17 cellular contexts compared by ENCODE assay signal in the genomic region with DNA sequence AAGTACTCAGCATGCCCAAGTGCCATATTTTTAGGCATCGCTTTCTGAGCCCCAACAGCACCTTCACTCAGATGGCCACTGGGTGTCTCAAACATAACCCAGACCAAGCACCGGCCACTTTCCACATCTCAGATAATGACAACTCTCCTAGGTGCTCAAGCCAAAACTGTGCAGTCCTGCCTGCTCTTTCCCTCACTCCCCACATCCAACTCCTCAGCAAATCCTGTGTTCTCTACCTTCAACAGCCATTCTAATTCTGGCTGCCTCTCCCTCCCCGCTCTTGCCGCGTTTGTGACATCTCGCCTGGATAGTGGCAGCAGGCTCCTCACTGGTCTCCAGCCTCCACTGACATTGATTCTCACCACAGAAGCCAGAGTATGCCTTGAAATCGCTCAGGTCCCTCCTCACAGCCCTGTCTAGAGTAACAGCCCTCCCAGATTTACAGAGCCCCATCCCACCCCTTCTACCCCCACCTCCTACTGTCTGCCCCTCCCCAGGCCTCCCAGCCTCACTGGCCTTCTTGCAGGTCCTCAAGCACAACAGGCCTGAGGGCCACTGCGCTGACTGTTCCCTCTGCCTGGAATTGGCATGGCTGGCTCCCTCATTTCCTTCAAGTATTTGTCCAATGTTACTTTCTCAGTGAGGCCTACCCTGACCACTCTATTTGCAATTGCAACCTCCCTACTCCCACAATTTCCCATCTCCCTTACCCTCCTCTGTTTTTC. TPM values are rescaled to one million over a fixed set of nuclear protein-coding genes. Genes with fewer than 3 reads are reported as not detected.
DNase-seq lines count a peak whose midpoint lies in the region; ATAC-seq, FAIRE-seq and TF ChIP-seq lines count a peak whose summit lies in the region.
"Had no signal": no experiment of that assay in that cellular context is flagged by ENCODE, and none has a peak within 500 bp of the region (broad histone marks: within the 10 kb centered on the region; RNA-seq: fewer than 3 reads in every experiment).

No MANE protein-coding gene starts in this region.

- no peak overlapping the region for H3K9ac ChIP-seq in HepG2 (ENCODE audit: insufficient read depth, low read depth, low read length)

- TF ChIP-seq POLR2A in GM12891 (IDR thresholded peaks at IDR 0.05; ENCODE audit: low read depth, low read length) (no peak), HepG2 (IDR thresholded peaks at IDR 0.05; ENCODE audit: insufficient read depth in 1 of 2, low read depth in 2 of 2, low read length in 2 of 2) (no peak)

- TF ChIP-seq RAD21 in HepG2 (CRISPR knock-in tag; IDR thresholded peaks at IDR 0.05) = no peak

- H3K4me1 ChIP-seq in CD4-positive, CD25-positive, alpha-beta regulatory T cell (ENCODE audit: control insufficient read depth, insufficient read depth, low read length, poor library complexity, severe bottlenecking) = peaks cover 56% of the 10 kb centered on the region
- H3K4me1 ChIP-seq in HepG2 (ENCODE audit: insufficient read depth, low read length) (peaks cover 36% of the 10 kb centered on the region), small intestine (ENCODE audit: control insufficient read depth in 2 of 2, insufficient read depth in 1 of 2, low read depth in 1 of 2, low read length in 1 of 2) (peaks cover 0 to 3% of the 10 kb centered on the region in 2 donors)

- no peak overlapping the region for H3K27ac ChIP-seq in CD4-positive, CD25-positive, alpha-beta regulatory T cell (ENCODE audit: insufficient read depth, low read length, poor library complexity, severe bottlenecking)
- H3K27ac ChIP-seq in HepG2 (ENCODE audit: extremely low read length, insufficient read depth, low read length) (no peak overlapping the region), small intestine (ENCODE audit: low read depth in 1 of 2, low read length in 1 of 2) (no peak overlapping the region)
- H3K27ac ChIP-seq: suprapubic skin had no signal

- H3K27me3 ChIP-seq in CD4-positive, CD25-positive, alpha-beta regulatory T cell (ENCODE audit: control insufficient read depth, insufficient read depth, low read length) = no peaks in the 10 kb centered on the region
- H3K27me3 ChIP-seq in HepG2 (ENCODE audit: control insufficient read depth in 1 of 2, insufficient read depth in 2 of 2, low read length in 2 of 2) = no peaks in the 10 kb centered on the region; a peak in 1 of 5 replicates
- H3K27me3 ChIP-seq in small intestine (ENCODE audit: control insufficient read depth in 2 of 2, insufficient read depth in 2 of 2, low read length in 2 of 2) = no peaks in the 10 kb centered on the region
- H3K27me3 ChIP-seq: ovary, suprapubic skin had no signal

- H3K36me3 ChIP-seq in CD4-positive, CD25-positive, alpha-beta regulatory T cell (ENCODE audit: control insufficient read depth, insufficient read depth, low read length) = no peaks in the 10 kb centered on the region
- H3K36me3 ChIP-seq in HepG2 (replicated peaks in 1 of 2; ENCODE audit: control insufficient read depth in 1 of 2, insufficient read depth in 2 of 2, low read length in 2 of 2) = no peaks in the 10 kb centered on the region; a peak in 1 of 5 replicates
- H3K36me3 ChIP-seq in small intestine (ENCODE audit: control insufficient read depth in 2 of 2, insufficient read depth in 2 of 2, low read length in 2 of 2) = no peaks in the 10 kb centered on the region
- H3K36me3 ChIP-seq: ovary had no signal

- CTCF ChIA-PET in HepG2 (lab: Yijun Ruan, JAX; ENCODE audit: low intra/inter-chr PET ratio, low total read pairs) = no interaction called here

- H3K9me3 Mint-ChIP-seq in CD4-positive, CD25-positive, alpha-beta regulatory T cell = no peaks in the 10 kb centered on the region

- in situ Hi-C loops in HepG2 (cut with HindIII; ENCODE audit: extremely low pct_ligation_motif_present, low pct_unique_long_range_greater_than_20kb) = loop anchor here (5.0 kb wide), 1 partner anchor 105 kb away; the partner anchor contains the start of gene SEPTIN3

- no peaks in the 10 kb centered on the region for H3K27me3 Mint-ChIP-seq in CD4-positive, CD25-positive, alpha-beta regulatory T cell

- peak overlapping the region in 2 of 3 donors; percentile 48 to 68 for H3K27ac Mint-ChIP-seq in CD4-positive, CD25-positive, alpha-beta regulatory T cell

- TF ChIP-seq EP300 in HepG2 (IDR thresholded peaks at IDR 0.05; ENCODE audit: low read depth in 2 of 2, low read length in 2 of 2) = no peak
- TF ChIP-seq EP300 in HepG2 (CRISPR knock-in tag; IDR thresholded peaks at IDR 0.05; ENCODE audit: borderline replicate concordance) = no peak

- H3K4me3 ChIP-seq in CD4-positive, CD25-positive, alpha-beta regulatory T cell (ENCODE audit: low read depth, low read length) = no peak overlapping the region
- H3K4me3 ChIP-seq in HepG2 (replicated peaks in 1 of 3; ENCODE audit: insufficient read depth in 1 of 3, low read depth in 2 of 3, low read length in 3 of 3) (no peak overlapping the region), small intestine (ENCODE audit: low read depth in 1 of 2, low read length in 2 of 2) (no peak overlapping the region)

- peak; percentile 24; the same call in 1 of the 2 replicates for TF ChIP-seq CTCF in HepG2 (CRISPR knock-in tag; IDR thresholded peaks at IDR 0.05)

- peaks cover 0 to 51% (median 26%) of the 10 kb centered on the region in 4 donors for H3K4me1 Mint-ChIP-seq in CD4-positive, CD25-positive, alpha-beta regulatory T cell

- no peaks in the 10 kb centered on the region for H3K79me2 ChIP-seq in HepG2 (ENCODE audit: insufficient read depth, low read length)

- POLR2A ChIA-PET in HepG2 (lab: Yijun Ruan, JAX) = no interaction called here

- no peak overlapping the region for H2AFZ ChIP-seq in HepG2 (ENCODE audit: low read length)

- ATAC-seq in CD4-positive, CD25-positive, alpha-beta regulatory T cell (ENCODE audit: low read depth in 2 of 2) = no peak
- ATAC-seq in HepG2 = no peak
- ATAC-seq: Panc1 had no signal

- BruUV-seq in HepG2 (replicated peaks; lab: Mats Ljungman, UMichigan) = no TSS peak

- no peaks in the 10 kb centered on the region for H3K36me3 Mint-ChIP-seq in CD4-positive, CD25-positive, alpha-beta regulatory T cell

- H4K20me1 ChIP-seq in HepG2 (ENCODE audit: insufficient read depth, low read length) = no peaks in the 10 kb centered on the region

- 36% methylated on average over 7 of the region's 8 CpGs for WGBS in HepG2 (ENCODE audit: low lambda C conversion rate)
- WGBS in small intestine, 3 donors = 85 to 96% (median 91%) methylated on average over 8 of the region's 8 CpGs

- FAIRE-seq in GM12891 (lab: Jason Lieb, UNC) (peak; percentile 23), HepG2 (lab: Jason Lieb, UNC) (peak; percentile 40), small intestine (lab: Jason Lieb, UNC) (no peak)
- FAIRE-seq: D721Med, GM18507, keratinocyte had no signal

- intact Hi-C loops in HepG2 (cut with micrococcal nuclease; ENCODE audit: unreplicated experiment) = no loop called here

- peak overlapping the region; percentile 70 to 90 (median 74) for H3K4me3 Mint-ChIP-seq in CD4-positive, CD25-positive, alpha-beta regulatory T cell

- DNase-seq in CD4-positive, CD25-positive, alpha-beta regulatory T cell = no peak
- DNase-seq in GM12891 (ENCODE audit: insufficient read length, low spot score) (no peak), HepG2 (ENCODE audit: low spot score) (no peak), SW480 (ENCODE audit: low spot score) (no peak), NCI-H2171 (lab: John Stamatoyannopoulos, UW) (no peak), small intestine (no peak), NCI-H446 treated with DMSO at 0.1 percent for 48 hours (lab: John Stamatoyannopoulos, UW) (no peak)
- DNase-seq in activated CD8-positive, alpha-beta memory T cell treated with anti-CD3 and anti-CD28 coated beads, Interleukin-2, amount 50 U/mL, for 48 hours = peak; percentile 52
- DNase-seq: activated CD4-positive, CD25-positive, alpha-beta regulatory T cell treated with anti-CD3 and anti-CD28 coated beads, Interleukin-2, amount 50 U/mL, for 72 hours; NCI-H2171 treated with DMSO at 0.1 percent for 48 hours; stimulated activated CD4-positive, alpha-beta T cell treated with anti-CD3 and anti-CD28 coated beads, Interleukin-4, amount 100 ng/mL, for 4 hours had no signal

- H3K9me3 ChIP-seq in CD4-positive, CD25-positive, alpha-beta regulatory T cell (ENCODE audit: control insufficient read depth in 2 of 2, low read length in 2 of 2) = no peaks in the 10 kb centered on the region
- H3K9me3 ChIP-seq in HepG2 (ENCODE audit: low read length) (no peaks in the 10 kb centered on the region), small intestine (ENCODE audit: control insufficient read depth, low read depth) (no peaks in the 10 kb centered on the region)
- H3K9me3 ChIP-seq: ovary, suprapubic skin had no signal

- H3K4me2 ChIP-seq in HepG2 (ENCODE audit: low read depth, low read length) = peak overlapping the region; percentile 58; the same call in 1 of the 2 replicates

RNA-seq across cellular contexts. Expression of gene PHETA2, which starts 1.3 kb away (rescaled TPM):
- 1.8 TPM for total RNA-seq in CD4-positive, CD25-positive, alpha-beta regulatory T cell
- polyA plus RNA-seq in CD4-positive, CD25-positive, alpha-beta regulatory T cell = 1 to 10 TPM; 1.5 to 2.6 (median 2.1) TPM
- polyA plus RNA-seq in GM12891 (2012; ENCODE audit: low read depth, missing spikeins) = 0.85 TPM
- 0.07 TPM in 1 of 2 replicates, not detected in the other for total RNA-seq in HepG2 (2016; rRNA removed; fragmentation: Illumina TruSeq; extraction: Trizol)
- not detected in 2 replicates for total RNA-seq in HepG2 (2016; cell fraction: cytosol; rRNA removed; fragmentation: Illumina TruSeq; extraction: Trizol; ENCODE audit: low read depth)
- total RNA-seq in HepG2 (2016; cell fraction: insoluble cytoplasmic fraction; rRNA removed; fragmentation: Illumina TruSeq; extraction: Trizol) = not detected in 2 replicates
- not detected in 2 replicates for total RNA-seq in HepG2 (2016; cell fraction: membrane; rRNA removed; fragmentation: Illumina TruSeq; extraction: Trizol)
- not detected in 2 replicates for total RNA-seq in HepG2 (2016; cell fraction: nucleus; rRNA removed; fragmentation: Illumina TruSeq; extraction: Trizol)
- polyA plus RNA-seq in HepG2 (2011; rRNA removed) (not detected in 2 replicates), small intestine (1 to 10 TPM; 4.9 to 9.6 (median 8.9) TPM)
- not detected in 2 replicates for polyA plus RNA-seq in HepG2 (2011; cell fraction: cytosol; rRNA removed)
- polyA plus RNA-seq in HepG2 (2011; cell fraction: nucleus; rRNA removed) = 0.05 and 0.08 TPM in 2 replicates
- polyA plus RNA-seq in HepG2 (2012) = 0.07 TPM in 1 of 2 replicates, not detected in the other
- not detected in 2 replicates for polyA plus RNA-seq in HepG2 (2016; cell fraction: cytosol; fragmentation: Illumina TruSeq; extraction: Trizol; ENCODE audit: low read depth)
- not detected in 2 replicates for polyA plus RNA-seq in HepG2 (2016; cell fraction: insoluble cytoplasmic fraction; fragmentation: Illumina TruSeq; extraction: Trizol; ENCODE audit: low read depth)
- not detected in 2 replicates for polyA plus RNA-seq in HepG2 (2016; cell fraction: membrane; fragmentation: Illumina TruSeq; extraction: Trizol; ENCODE audit: low read depth)
- polyA plus RNA-seq in HepG2 (2016; cell fraction: nucleus; fragmentation: Illumina TruSeq; extraction: Trizol; ENCODE audit: insufficient read depth, low read depth) = not detected in 2 replicates
- 4.0 TPM in 1 of 2 replicates, not detected in the other for polyA minus RNA-seq in HepG2 (2011; rRNA and poly(A)+ RNA removed; ENCODE audit: low replicate concordance)
- not detected in 2 replicates for polyA minus RNA-seq in HepG2 (2011; cell fraction: cytosol; rRNA and poly(A)+ RNA removed)
- 0.25 and 0.39 TPM in 2 replicates for polyA minus RNA-seq in HepG2 (2011; cell fraction: nucleus; rRNA and poly(A)+ RNA removed)

RNA-seq across cellular contexts. Expression of gene NAGA, which starts 2.2 kb away (rescaled TPM):
- total RNA-seq in CD4-positive, CD25-positive, alpha-beta regulatory T cell = 12.7 TPM
- polyA plus RNA-seq in CD4-positive, CD25-positive, alpha-beta regulatory T cell = 10 to 100 TPM; 17.9 to 29.0 (median 26.0) TPM
- 13.8 TPM for polyA plus RNA-seq in GM12891 (2012; ENCODE audit: low read depth, missing spikeins)
- 9.1 and 15.1 TPM in 2 replicates for total RNA-seq in HepG2 (2016; rRNA removed; fragmentation: Illumina TruSeq; extraction: Trizol)
- total RNA-seq in HepG2 (2016; cell fraction: cytosol; rRNA removed; fragmentation: Illumina TruSeq; extraction: Trizol; ENCODE audit: low read depth) = 1.9 and 2.2 TPM in 2 replicates
- total RNA-seq in HepG2 (2016; cell fraction: insoluble cytoplasmic fraction; rRNA removed; fragmentation: Illumina TruSeq; extraction: Trizol) = 8.3 and 15.3 TPM in 2 replicates
- total RNA-seq in HepG2 (2016; cell fraction: membrane; rRNA removed; fragmentation: Illumina TruSeq; extraction: Trizol) = 6.5 and 6.8 TPM in 2 replicates
- total RNA-seq in HepG2 (2016; cell fraction: nucleus; rRNA removed; fragmentation: Illumina TruSeq; extraction: Trizol) = 11.0 and 13.5 TPM in 2 replicates
- 23.4 and 25.7 TPM in 2 replicates for polyA plus RNA-seq in HepG2 (2011; rRNA removed)
- polyA plus RNA-seq in HepG2 (2011; cell fraction: cytosol; rRNA removed) = 17.5 and 21.7 TPM in 2 replicates
- polyA plus RNA-seq in HepG2 (2011; cell fraction: nucleus; rRNA removed) = 14.8 and 15.8 TPM in 2 replicates
- 13.6 and 14.8 TPM in 2 replicates for polyA plus RNA-seq in HepG2 (2012)
- polyA plus RNA-seq in HepG2 (2016; cell fraction: cytosol; fragmentation: Illumina TruSeq; extraction: Trizol; ENCODE audit: low read depth) = 2.2 and 3.3 TPM in 2 replicates
- 8.7 and 9.7 TPM in 2 replicates for polyA plus RNA-seq in HepG2 (2016; cell fraction: insoluble cytoplasmic fraction; fragmentation: Illumina TruSeq; extraction: Trizol; ENCODE audit: low read depth)
- 5.7 and 7.6 TPM in 2 replicates for polyA plus RNA-seq in HepG2 (2016; cell fraction: membrane; fragmentation: Illumina TruSeq; extraction: Trizol; ENCODE audit: low read depth)
- 18.7 and 20.1 TPM in 2 replicates for polyA plus RNA-seq in HepG2 (2016; cell fraction: nucleus; fragmentation: Illumina TruSeq; extraction: Trizol; ENCODE audit: insufficient read depth, low read depth)
- 47.7 and 73.3 TPM in 2 replicates for polyA minus RNA-seq in HepG2 (2011; rRNA and poly(A)+ RNA removed; ENCODE audit: low replicate concordance)
- polyA minus RNA-seq in HepG2 (2011; cell fraction: cytosol; rRNA and poly(A)+ RNA removed) = 10.8 and 14.8 TPM in 2 replicates
- polyA minus RNA-seq in HepG2 (2011; cell fraction: nucleus; rRNA and poly(A)+ RNA removed) = 8.0 and 9.1 TPM in 2 replicates
- polyA plus RNA-seq in small intestine = 10 to 100 TPM in 2 of 3 donors, 1 to 10 TPM in 1; 8.7 to 19.9 (median 14.3) TPM

RNA-seq across cellular contexts. Expression of gene SMDT1, which starts 6.7 kb away (rescaled TPM):
- 77.0 TPM for total RNA-seq in CD4-positive, CD25-positive, alpha-beta regulatory T cell
- polyA plus RNA-seq in CD4-positive, CD25-positive, alpha-beta regulatory T cell = 100 to 1,000 TPM; 114 to 263 (median 154) TPM
- polyA plus RNA-seq in GM12891 (2012; ENCODE audit: low read depth, missing spikeins) = 125 TPM
- total RNA-seq in HepG2 (2016; rRNA removed; fragmentation: Illumina TruSeq; extraction: Trizol) = 8.3 and 13.3 TPM in 2 replicates
- total RNA-seq in HepG2 (2016; cell fraction: cytosol; rRNA removed; fragmentation: Illumina TruSeq; extraction: Trizol; ENCODE audit: low read depth) = 5.6 and 7.0 TPM in 2 replicates
- 6.8 and 9.3 TPM in 2 replicates for total RNA-seq in HepG2 (2016; cell fraction: insoluble cytoplasmic fraction; rRNA removed; fragmentation: Illumina TruSeq; extraction: Trizol)
- 17.0 and 23.0 TPM in 2 replicates for total RNA-seq in HepG2 (2016; cell fraction: membrane; rRNA removed; fragmentation: Illumina TruSeq; extraction: Trizol)
- 5.7 and 6.8 TPM in 2 replicates for total RNA-seq in HepG2 (2016; cell fraction: nucleus; rRNA removed; fragmentation: Illumina TruSeq; extraction: Trizol)
- polyA plus RNA-seq in HepG2 (2011; rRNA removed) (26.6 and 32.8 TPM in 2 replicates), small intestine (100 to 1,000 TPM; 103 to 304 (median 164) TPM)
- polyA plus RNA-seq in HepG2 (2011; cell fraction: cytosol; rRNA removed) = 47.7 and 50.1 TPM in 2 replicates
- 14.7 and 19.6 TPM in 2 replicates for polyA plus RNA-seq in HepG2 (2011; cell fraction: nucleus; rRNA removed)
- 71.3 and 72.4 TPM in 2 replicates for polyA plus RNA-seq in HepG2 (2012)
- polyA plus RNA-seq in HepG2 (2016; cell fraction: cytosol; fragmentation: Illumina TruSeq; extraction: Trizol; ENCODE audit: low read depth) = 125 and 160 TPM in 2 replicates
- polyA plus RNA-seq in HepG2 (2016; cell fraction: insoluble cytoplasmic fraction; fragmentation: Illumina TruSeq; extraction: Trizol; ENCODE audit: low read depth) = 51.2 and 59.0 TPM in 2 replicates
- polyA plus RNA-seq in HepG2 (2016; cell fraction: membrane; fragmentation: Illumina TruSeq; extraction: Trizol; ENCODE audit: low read depth) = 114 and 133 TPM in 2 replicates
- 38.0 and 39.5 TPM in 2 replicates for polyA plus RNA-seq in HepG2 (2016; cell fraction: nucleus; fragmentation: Illumina TruSeq; extraction: Trizol; ENCODE audit: insufficient read depth, low read depth)
- polyA minus RNA-seq in HepG2 (2011; rRNA and poly(A)+ RNA removed; ENCODE audit: low replicate concordance) = 9.6 and 10.3 TPM in 2 replicates
- 9.8 and 10.2 TPM in 2 replicates for polyA minus RNA-seq in HepG2 (2011; cell fraction: cytosol; rRNA and poly(A)+ RNA removed)
- 8.1 and 15.5 TPM in 2 replicates for polyA minus RNA-seq in HepG2 (2011; cell fraction: nucleus; rRNA and poly(A)+ RNA removed)

RNA-seq across cellular contexts. Expression of gene NDUFA6, which starts 17.8 kb away (rescaled TPM):
- total RNA-seq in CD4-positive, CD25-positive, alpha-beta regulatory T cell = 60.2 TPM
- 100 to 1,000 TPM; 143 to 216 (median 165) TPM for polyA plus RNA-seq in CD4-positive, CD25-positive, alpha-beta regulatory T cell
- 112 TPM for polyA plus RNA-seq in GM12891 (2012; ENCODE audit: low read depth, missing spikeins)
- 87.8 and 107 TPM in 2 replicates for total RNA-seq in HepG2 (2016; rRNA removed; fragmentation: Illumina TruSeq; extraction: Trizol)
- 30.3 and 32.0 TPM in 2 replicates for total RNA-seq in HepG2 (2016; cell fraction: cytosol; rRNA removed; fragmentation: Illumina TruSeq; extraction: Trizol; ENCODE audit: low read depth)
- 97.5 and 126 TPM in 2 replicates for total RNA-seq in HepG2 (2016; cell fraction: insoluble cytoplasmic fraction; rRNA removed; fragmentation: Illumina TruSeq; extraction: Trizol)
- 35.9 and 38.9 TPM in 2 replicates for total RNA-seq in HepG2 (2016; cell fraction: membrane; rRNA removed; fragmentation: Illumina TruSeq; extraction: Trizol)
- total RNA-seq in HepG2 (2016; cell fraction: nucleus; rRNA removed; fragmentation: Illumina TruSeq; extraction: Trizol) = 42.2 and 49.2 TPM in 2 replicates
- 64.4 and 68.5 TPM in 2 replicates for polyA plus RNA-seq in HepG2 (2011; rRNA removed)
- polyA plus RNA-seq in HepG2 (2011; cell fraction: cytosol; rRNA removed) = 57.0 and 63.1 TPM in 2 replicates
- polyA plus RNA-seq in HepG2 (2011; cell fraction: nucleus; rRNA removed) = 12.8 and 16.1 TPM in 2 replicates
- 89.3 and 94.8 TPM in 2 replicates for polyA plus RNA-seq in HepG2 (2012)
- polyA plus RNA-seq in HepG2 (2016; cell fraction: cytosol; fragmentation: Illumina TruSeq; extraction: Trizol; ENCODE audit: low read depth) = 38.8 and 39.9 TPM in 2 replicates
- 148 TPM in 2 replicates for polyA plus RNA-seq in HepG2 (2016; cell fraction: insoluble cytoplasmic fraction; fragmentation: Illumina TruSeq; extraction: Trizol; ENCODE audit: low read depth)
- 33.5 and 37.6 TPM in 2 replicates for polyA plus RNA-seq in HepG2 (2016; cell fraction: membrane; fragmentation: Illumina TruSeq; extraction: Trizol; ENCODE audit: low read depth)
- 91.1 and 93.0 TPM in 2 replicates for polyA plus RNA-seq in HepG2 (2016; cell fraction: nucleus; fragmentation: Illumina TruSeq; extraction: Trizol; ENCODE audit: insufficient read depth, low read depth)
- 16.6 and 26.0 TPM in 2 replicates for polyA minus RNA-seq in HepG2 (2011; rRNA and poly(A)+ RNA removed; ENCODE audit: low replicate concordance)
- polyA minus RNA-seq in HepG2 (2011; cell fraction: cytosol; rRNA and poly(A)+ RNA removed) = 16.4 and 21.7 TPM in 2 replicates
- polyA minus RNA-seq in HepG2 (2011; cell fraction: nucleus; rRNA and poly(A)+ RNA removed) = 16.2 and 17.2 TPM in 2 replicates
- 100 to 1,000 TPM; 128 to 258 (median 174) TPM for polyA plus RNA-seq in small intestine

RNA-seq across cellular contexts. Expression of gene CYP2D6, which starts 57.8 kb away (rescaled TPM):
- total RNA-seq in CD4-positive, CD25-positive, alpha-beta regulatory T cell = 9.0 TPM
- under 1 TPM in 2 of 4 donors, not detected in 2; 0.17 to 0.26 TPM for polyA plus RNA-seq in CD4-positive, CD25-positive, alpha-beta regulatory T cell
- 1.1 TPM for polyA plus RNA-seq in GM12891 (2012; ENCODE audit: low read depth, missing spikeins)
- total RNA-seq in HepG2 (2016; rRNA removed; fragmentation: Illumina TruSeq; extraction: Trizol) = 0.18 and 1.0 TPM in 2 replicates
- total RNA-seq in HepG2 (2016; cell fraction: cytosol; rRNA removed; fragmentation: Illumina TruSeq; extraction: Trizol; ENCODE audit: low read depth) = 0.53 and 0.61 TPM in 2 replicates
- total RNA-seq in HepG2 (2016; cell fraction: insoluble cytoplasmic fraction; rRNA removed; fragmentation: Illumina TruSeq; extraction: Trizol) = 0.22 and 1.2 TPM in 2 replicates
- total RNA-seq in HepG2 (2016; cell fraction: membrane; rRNA removed; fragmentation: Illumina TruSeq; extraction: Trizol) = 0.45 and 0.49 TPM in 2 replicates
- 2.1 TPM in 2 replicates for total RNA-seq in HepG2 (2016; cell fraction: nucleus; rRNA removed; fragmentation: Illumina TruSeq; extraction: Trizol)
- polyA plus RNA-seq in HepG2 (2011; rRNA removed) (3.7 and 4.4 TPM in 2 replicates), small intestine (100 to 1,000 TPM in 1 of 3 donors, 10 to 100 TPM in 1, 1 to 10 TPM in 1; 5.8 to 172 (median 38.1) TPM)
- 1.6 and 2.3 TPM in 2 replicates for polyA plus RNA-seq in HepG2 (2011; cell fraction: cytosol; rRNA removed)
- polyA plus RNA-seq in HepG2 (2011; cell fraction: nucleus; rRNA removed) = 30.3 and 32.1 TPM in 2 replicates
- 1.9 and 2.5 TPM in 2 replicates for polyA plus RNA-seq in HepG2 (2012)
- 0.15 and 0.16 TPM in 2 replicates for polyA plus RNA-seq in HepG2 (2016; cell fraction: cytosol; fragmentation: Illumina TruSeq; extraction: Trizol; ENCODE audit: low read depth)
- polyA plus RNA-seq in HepG2 (2016; cell fraction: insoluble cytoplasmic fraction; fragmentation: Illumina TruSeq; extraction: Trizol; ENCODE audit: low read depth) = 0.16 and 0.46 TPM in 2 replicates
- 0.27 and 0.41 TPM in 2 replicates for polyA plus RNA-seq in HepG2 (2016; cell fraction: membrane; fragmentation: Illumina TruSeq; extraction: Trizol; ENCODE audit: low read depth)
- 3.2 and 4.0 TPM in 2 replicates for polyA plus RNA-seq in HepG2 (2016; cell fraction: nucleus; fragmentation: Illumina TruSeq; extraction: Trizol; ENCODE audit: insufficient read depth, low read depth)
- polyA minus RNA-seq in HepG2 (2011; rRNA and poly(A)+ RNA removed; ENCODE audit: low replicate concordance) = 1.3 and 4.2 TPM in 2 replicates
- polyA minus RNA-seq in HepG2 (2011; cell fraction: cytosol; rRNA and poly(A)+ RNA removed) = 1.5 and 1.8 TPM in 2 replicates
- polyA minus RNA-seq in HepG2 (2011; cell fraction: nucleus; rRNA and poly(A)+ RNA removed) = 6.4 and 6.7 TPM in 2 replicates
